Comparison of ENCODE assay signal across 10 cellular contexts in the genomic region with DNA sequence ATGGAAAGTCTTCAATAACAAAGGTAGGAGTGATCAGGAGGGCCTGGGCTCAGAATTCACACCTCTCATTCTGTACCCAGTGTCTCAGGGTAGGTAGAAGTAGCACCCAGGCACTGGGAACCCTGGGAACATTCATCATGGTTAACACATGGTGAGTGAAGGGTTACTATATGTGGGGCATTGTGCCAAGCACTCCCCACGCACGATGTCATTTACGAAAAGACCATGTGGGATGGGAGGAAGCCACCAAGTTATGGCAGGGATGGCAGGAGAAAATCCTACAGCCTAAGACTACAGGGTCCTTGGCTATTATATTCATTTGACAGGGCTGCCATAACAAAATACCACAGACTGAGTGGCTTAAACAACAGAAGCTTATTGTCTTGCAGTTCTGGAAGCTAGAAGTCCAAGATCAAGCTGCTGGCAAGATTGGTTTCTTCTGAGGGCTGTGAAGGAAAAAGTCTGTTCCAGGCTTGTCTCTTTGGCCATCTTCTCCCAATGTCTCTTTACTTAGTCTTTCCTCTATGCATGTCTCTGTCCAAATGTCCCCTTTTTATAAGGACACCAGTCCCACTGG. TPM values are rescaled to one million over a fixed set of nuclear protein-coding genes. Genes with fewer than 3 reads are reported as not detected.
DNase-seq lines count a peak whose midpoint lies in the region; ATAC-seq lines count a peak whose summit lies in the region.
"Had no signal": no experiment of that assay in that cellular context is flagged by ENCODE, and none has a peak within 500 bp of the region (broad histone marks: within the 10 kb centered on the region; RNA-seq: fewer than 3 reads in every experiment).

No MANE protein-coding gene starts in this region.

- DNase-seq in T-helper 1 cell = no peak
- DNase-seq in activated naive CD8-positive, alpha-beta T cell treated with anti-CD3 and anti-CD28 coated beads, Interleukin-2, amount 50 U/mL, for 24 hours = no peak
- no peak for DNase-seq in mesendoderm
- peak; percentile 34 for DNase-seq in superior temporal gyrus (ENCODE audit: extremely low spot score)
- no peak for DNase-seq in NK-92 (lab: John Stamatoyannopoulos, UW; ENCODE audit: unreplicated experiment)
- no peak for DNase-seq in SW 1271 (lab: John Stamatoyannopoulos, UW)
- DNase-seq: MM.1S, PC-3 had no signal

- no peaks in the 10 kb centered on the region for H3K79me2 ChIP-seq in mesendoderm (ENCODE audit: control insufficient read depth, insufficient read depth, low read length)

- H2BK5ac ChIP-seq in mesendoderm (ENCODE audit: low read length) = no peak overlapping the region

- peak overlapping the region; percentile 62 for H3K27ac Mint-ChIP-seq in T-helper 1 cell treated with Interleukin-12 subunit alpha and Interleukin-12 subunit beta and Interleukin-4 antibody, amounts not matched to agents 30 μg/mL and 1 μg/mL, for 36 hours
- peak overlapping the region; percentile 88 for H3K27ac Mint-ChIP-seq in activated naive CD8-positive, alpha-beta T cell treated with anti-CD3 and anti-CD28 coated beads, Interleukin-2, amount 50 U/mL, for 24 hours

- H3K18ac ChIP-seq in mesendoderm (ENCODE audit: low read length) = no peak overlapping the region

- peaks cover 67% of the 10 kb centered on the region for H3K4me1 Mint-ChIP-seq in T-helper 1 cell treated with Interleukin-12 subunit alpha and Interleukin-12 subunit beta and Interleukin-4 antibody, amounts not matched to agents 30 μg/mL and 1 μg/mL, for 36 hours (ENCODE audit: low read depth)
- H3K4me1 Mint-ChIP-seq in activated naive CD8-positive, alpha-beta T cell treated with anti-CD3 and anti-CD28 coated beads, Interleukin-2, amount 50 U/mL, for 24 hours = peaks cover 90% of the 10 kb centered on the region

- H3K4me2 ChIP-seq in mesendoderm (ENCODE audit: low read length) = no peak overlapping the region

- H3K36me3 ChIP-seq in mesendoderm (ENCODE audit: control insufficient read depth, insufficient read depth, low read length) = no peaks in the 10 kb centered on the region

- no peak overlapping the region for H3K27ac ChIP-seq in mesendoderm (ENCODE audit: low read depth, low read length)

- H4K8ac ChIP-seq in mesendoderm (ENCODE audit: low read depth, low read length) = no peak overlapping the region

- H3K56ac ChIP-seq in mesendoderm (ENCODE audit: low read length) = peak overlapping the region; percentile 25

- no peaks in the 10 kb centered on the region for H3K36me3 Mint-ChIP-seq in T-helper 1 cell treated with Interleukin-12 subunit alpha and Interleukin-12 subunit beta and Interleukin-4 antibody, amounts not matched to agents 30 μg/mL and 1 μg/mL, for 36 hours (ENCODE audit: low read depth)
- no peaks in the 10 kb centered on the region for H3K36me3 Mint-ChIP-seq in activated naive CD8-positive, alpha-beta T cell treated with anti-CD3 and anti-CD28 coated beads, Interleukin-2, amount 50 U/mL, for 24 hours (ENCODE audit: low read depth)

- no peak overlapping the region for H3K9ac ChIP-seq in mesendoderm (ENCODE audit: low read length)

- H2BK120ac ChIP-seq in mesendoderm (ENCODE audit: low read depth, low read length) = no peak overlapping the region

- no peak overlapping the region for H3K23ac ChIP-seq in mesendoderm (ENCODE audit: low read length)

- H4K5ac ChIP-seq in mesendoderm (ENCODE audit: low read length) = no peak overlapping the region

- no peak overlapping the region for H3K4me3 Mint-ChIP-seq in T-helper 1 cell treated with Interleukin-12 subunit alpha and Interleukin-12 subunit beta and Interleukin-4 antibody, amounts not matched to agents 30 μg/mL and 1 μg/mL, for 36 hours
- H3K4me3 Mint-ChIP-seq in activated naive CD8-positive, alpha-beta T cell treated with anti-CD3 and anti-CD28 coated beads, Interleukin-2, amount 50 U/mL, for 24 hours = peak overlapping the region; percentile 17

- peak overlapping the region; percentile 88 for H2AK5ac ChIP-seq in mesendoderm (ENCODE audit: low read length)

- no peak for ATAC-seq in activated naive CD8-positive, alpha-beta T cell treated with anti-CD3 and anti-CD28 coated beads, Interleukin-2, amount 50 U/mL, for 24 hours
- ATAC-seq in HG03520 (IDR thresholded peaks at IDR 0.05; ENCODE audit: unreplicated experiment) = no peak
- ATAC-seq: PC-3 had no signal

- no peaks in the 10 kb centered on the region for H3K27me3 Mint-ChIP-seq in T-helper 1 cell treated with Interleukin-12 subunit alpha and Interleukin-12 subunit beta and Interleukin-4 antibody, amounts not matched to agents 30 μg/mL and 1 μg/mL, for 36 hours (ENCODE audit: low read depth)
- H3K27me3 Mint-ChIP-seq in activated naive CD8-positive, alpha-beta T cell treated with anti-CD3 and anti-CD28 coated beads, Interleukin-2, amount 50 U/mL, for 24 hours = no peaks in the 10 kb centered on the region

- no peak overlapping the region for H2BK15ac ChIP-seq in mesendoderm (replicated peaks; ENCODE audit: low read depth)

- no peak overlapping the region for H3K4ac ChIP-seq in mesendoderm (ENCODE audit: low read depth, low read length)

- peaks cover 15% of the 10 kb centered on the region for H3K4me1 ChIP-seq in mesendoderm (ENCODE audit: control insufficient read depth, low read depth, low read length)

- H3K27me3 ChIP-seq in mesendoderm (ENCODE audit: insufficient read depth, low read length, poor library complexity) = no peaks in the 10 kb centered on the region

- H3K79me1 ChIP-seq in mesendoderm (ENCODE audit: low read length) = no peaks in the 10 kb centered on the region

- WGBS in mesendoderm (ENCODE audit: extremely low coverage, insufficient coverage, low lambda C conversion rate) = no CpG with 5 or more reads among the region's 3 CpGs

- H3K4me3 ChIP-seq in mesendoderm (ENCODE audit: low read length) = no peak overlapping the region

- H3K9me3 Mint-ChIP-seq in T-helper 1 cell treated with Interleukin-12 subunit alpha and Interleukin-12 subunit beta and Interleukin-4 antibody, amounts not matched to agents 30 μg/mL and 1 μg/mL, for 36 hours = no peaks in the 10 kb centered on the region
- H3K9me3 Mint-ChIP-seq in activated naive CD8-positive, alpha-beta T cell treated with anti-CD3 and anti-CD28 coated beads, Interleukin-2, amount 50 U/mL, for 24 hours = no peaks in the 10 kb centered on the region

RNA-seq across cellular contexts. Expression of a gene that starts 27.7 kb away (rescaled TPM):
- polyA plus RNA-seq in mesendoderm (2013, experiment 1 of 2) = 13.6 TPM
- 13.8 TPM for polyA plus RNA-seq in mesendoderm (2013, experiment 2 of 2)

RNA-seq across cellular contexts. Expression of a gene that starts 30.0 kb away (rescaled TPM):
- polyA plus RNA-seq in mesendoderm (2013, experiment 1 of 2) = 31.3 TPM
- polyA plus RNA-seq in mesendoderm (2013, experiment 2 of 2) = 32.2 TPM

RNA-seq across cellular contexts. Expression of a gene that starts 30.2 kb away (rescaled TPM):
- polyA plus RNA-seq in mesendoderm (2013, experiment 1 of 2) = 46.8 TPM
- polyA plus RNA-seq in mesendoderm (2013, experiment 2 of 2) = 43.6 TPM
